Comparison of ENCODE assay signal across 21 cellular contexts in genomic region chr11:71170619-71171018, GRCh38.
"Had no signal": no experiment of that assay in that cellular context is flagged by ENCODE, and none has a peak within 500 bp of the region (broad histone marks: within the 10 kb centered on the region; RNA-seq: fewer than 3 reads in every experiment).

No MANE protein-coding gene starts in this region.

- H3K36me3 Mint-ChIP-seq: activated CD4-positive, alpha-beta memory T cell treated with anti-CD3 and anti-CD28 coated beads for 36 hours; activated naive CD4-positive, alpha-beta T cell treated with anti-CD3 and anti-CD28 coated beads, Interleukin-2, amount 50 U/mL, for 24 hours had no signal

- H3K27me3 Mint-ChIP-seq: activated CD4-positive, alpha-beta T cell treated with anti-CD3 and anti-CD28 coated beads, Interleukin-2, amount 10 ng/mL, durations not matched to agents 7 days and 5 days had no signal

- H3K4me3 ChIP-seq: breast epithelium had no signal

- ATAC-seq: activated T-helper 17 cell treated with anti-CD3 and anti-CD28 coated beads, Interleukin-2, amount 50 U/mL, for 72 hours; T-helper 17 cell had no signal

- H3K27ac ChIP-seq: breast epithelium, KMS-11 had no signal

- H3K4me3 Mint-ChIP-seq: activated B cell treated with CpG ODN at 0.5 μM for 24 hours; activated CD4-positive, alpha-beta memory T cell treated with anti-CD3 and anti-CD28 coated beads for 36 hours; activated CD4-positive, alpha-beta T cell treated with anti-CD3 and anti-CD28 coated beads, Interleukin-2, amount 10 ng/mL, durations not matched to agents 7 days and 5 days; activated naive CD4-positive, alpha-beta T cell treated with anti-CD3 and anti-CD28 coated beads, Interleukin-2, amount 50 U/mL, for 24 hours; activated T-helper 17 cell treated with anti-CD3 and anti-CD28 coated beads, Interleukin-2, amount 50 U/mL, for 72 hours; T-helper 17 cell had no signal

- H3K4me1 Mint-ChIP-seq: activated B cell treated with CpG ODN at 0.5 μM for 24 hours; activated CD4-positive, alpha-beta T cell treated with anti-CD3 and anti-CD28 coated beads, Interleukin-2, amount 10 ng/mL, durations not matched to agents 7 days and 5 days; activated naive CD4-positive, alpha-beta T cell treated with anti-CD3 and anti-CD28 coated beads, Interleukin-2, amount 50 U/mL, for 24 hours; activated T-helper 17 cell treated with anti-CD3 and anti-CD28 coated beads, Interleukin-2, amount 50 U/mL, for 72 hours; T-helper 17 cell had no signal

- H3K9me3 Mint-ChIP-seq: activated B cell treated with CpG ODN at 0.5 μM for 24 hours had no signal

- H3K9ac ChIP-seq: KMS-11 had no signal

- H3K27ac Mint-ChIP-seq: activated B cell treated with CpG ODN at 0.5 μM for 24 hours; activated CD4-positive, alpha-beta memory T cell treated with anti-CD3 and anti-CD28 coated beads for 36 hours; activated CD4-positive, alpha-beta T cell treated with anti-CD3 and anti-CD28 coated beads, Interleukin-2, amount 10 ng/mL, durations not matched to agents 7 days and 5 days; activated naive CD4-positive, alpha-beta T cell treated with anti-CD3 and anti-CD28 coated beads, Interleukin-2, amount 50 U/mL, for 24 hours; activated T-helper 17 cell treated with anti-CD3 and anti-CD28 coated beads, Interleukin-2, amount 50 U/mL, for 72 hours; T-helper 17 cell had no signal

- H3K9me3 ChIP-seq: breast epithelium had no signal

- DNase-seq: activated B cell treated with CpG ODN at 0.5 μM for 24 hours; activated CD4-positive, alpha-beta memory T cell treated with anti-CD3 and anti-CD28 coated beads for 36 hours; activated CD4-positive, alpha-beta T cell treated with anti-CD3 and anti-CD28 coated beads for 1 hour; activated CD4-positive, alpha-beta T cell treated with anti-CD3 and anti-CD28 coated beads, Interleukin-2, amount 10 ng/mL, durations not matched to agents 7 days and 5 days; activated T-cell treated with anti-CD3 and anti-CD28 coated beads for 4 hours; activated T-cell treated with anti-CD3 and anti-CD28 coated beads, Interleukin-2, amount 50 U/mL, for 48 hours; NCI-H1092 treated with DMSO at 0.1 percent for 48 hours; NCI-H1417 treated with DMSO at 0.1 percent for 48 hours; NCI-H1694 treated with DMSO at 0.1 percent for 48 hours; NCI-H2029 treated with DMSO at 0.1 percent for 48 hours; NCI-H345; NCI-H510A; NCI-H526 treated with DMSO at 0.1 percent for 48 hours; NCI-H82; SIG-M5; T-helper 17 cell; T-helper 9 cell had no signal

- H3K27me3 ChIP-seq: breast epithelium had no signal

- H3K36me3 ChIP-seq: breast epithelium had no signal

- H3K4me1 ChIP-seq: breast epithelium had no signal

- H3K4me2 ChIP-seq: KMS-11 had no signal
